ENCODE assay signal across 12 cellular contexts in genomic region chr11:79219186-79220045, GRCh38.
"Had no signal": no experiment of that assay in that cellular context is flagged by ENCODE, and none has a peak within 500 bp of the region (broad histone marks: within the 10 kb centered on the region; RNA-seq: fewer than 3 reads in every experiment).

No MANE protein-coding gene starts in this region.

- H3K27me3 ChIP-seq: body of pancreas, esophagus muscularis mucosa, heart left ventricle, sigmoid colon, suprapubic skin had no signal

- H3K9me3 ChIP-seq: body of pancreas, esophagus muscularis mucosa, sigmoid colon, suprapubic skin had no signal

- H3K4me3 ChIP-seq: body of pancreas, esophagus muscularis mucosa, heart left ventricle, sigmoid colon, suprapubic skin had no signal

- H3K4me1 ChIP-seq: body of pancreas, esophagus muscularis mucosa, heart left ventricle, sigmoid colon, suprapubic skin had no signal

- DNase-seq: activated CD4-positive, alpha-beta T cell treated with anti-CD3 and anti-CD28 coated beads for 48 hours; activated naive CD4-positive, alpha-beta T cell treated with anti-CD3 and anti-CD28 coated beads for 36 hours; body of pancreas; effector memory CD8-positive, alpha-beta T cell; heart left ventricle; left ventricle myocardium superior; sigmoid colon; stimulated activated CD4-positive, alpha-beta T cell treated with anti-CD3 and anti-CD28 coated beads, Interleukin-12 subunit alpha, Interleukin-12 subunit beta, amount 100 ng/mL, for 4 hours; stimulated activated naive CD4-positive, alpha-beta T cell treated with Interleukin-2 at 50 U/mL for 16 hours; T-cell had no signal

- H3K4me1 Mint-ChIP-seq: T-cell had no signal

- H3K36me3 Mint-ChIP-seq: T-cell had no signal

- H3K27ac ChIP-seq: body of pancreas, esophagus muscularis mucosa, heart left ventricle, sigmoid colon, suprapubic skin had no signal

- H3K4me3 Mint-ChIP-seq: activated naive CD4-positive, alpha-beta T cell treated with anti-CD3 and anti-CD28 coated beads for 36 hours; effector memory CD8-positive, alpha-beta T cell; T-cell had no signal

- H3K36me3 ChIP-seq: esophagus muscularis mucosa, heart left ventricle, sigmoid colon, suprapubic skin had no signal

- H3K27ac Mint-ChIP-seq: activated naive CD4-positive, alpha-beta T cell treated with anti-CD3 and anti-CD28 coated beads for 36 hours; effector memory CD8-positive, alpha-beta T cell; T-cell had no signal

- ATAC-seq: body of pancreas; effector memory CD8-positive, alpha-beta T cell; heart left ventricle; left ventricle myocardium superior; T-cell had no signal
